ENCODE assay signal across 12 cellular contexts in the genomic region with DNA sequence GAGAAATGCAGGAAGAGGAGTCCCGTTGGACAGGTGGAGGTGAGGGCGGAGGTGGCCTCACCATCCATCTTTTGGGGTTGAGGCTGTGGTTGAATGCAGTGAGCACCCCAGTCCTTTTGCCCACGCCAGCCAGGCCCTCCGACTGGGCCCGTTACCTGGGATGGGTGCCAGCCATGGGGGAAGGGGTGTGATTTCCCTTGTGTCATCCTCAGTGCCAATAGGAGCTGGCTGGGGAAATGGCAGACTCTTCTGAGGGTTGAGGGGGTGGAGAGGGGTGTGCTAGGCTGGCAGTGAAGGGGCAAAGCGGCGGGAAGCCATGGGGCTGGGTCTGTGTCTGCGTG. TPM values are rescaled to one million over a fixed set of nuclear protein-coding genes. Genes with fewer than 3 reads are reported as not detected.
DNase-seq lines count a peak whose midpoint lies in the region; ATAC-seq and TF ChIP-seq lines count a peak whose summit lies in the region.
"Had no signal": no experiment of that assay in that cellular context is flagged by ENCODE, and none has a peak within 500 bp of the region (broad histone marks: within the 10 kb centered on the region; RNA-seq: fewer than 3 reads in every experiment).

No MANE protein-coding gene starts in this region.

- peak overlapping the region; percentile 65 for H3K4me3 ChIP-seq in left ventricle myocardium inferior
- peak overlapping the region; percentile 44 for H3K4me3 ChIP-seq in choroid plexus epithelial cell (ENCODE audit: low read depth, low read length)
- H3K4me3 ChIP-seq in neuronal stem cell (ENCODE audit: low read length in 2 of 2), result no peak overlapping the region

- H3K79me1 ChIP-seq in neuronal stem cell (ENCODE audit: low read depth, low read length), result peaks cover 4% of the 10 kb centered on the region

- TF ChIP-seq CTCF in left ventricle myocardium inferior (IDR thresholded peaks at IDR 0.05; ENCODE audit: borderline replicate concordance), result no peak
- TF ChIP-seq CTCF in choroid plexus epithelial cell (conservative IDR thresholded peaks at IDR 0.05; ENCODE audit: low read depth, low read length), result no peak

- peak overlapping the region; percentile 79 for H3K9ac ChIP-seq in neuronal stem cell (ENCODE audit: low read depth, low read length, poor library complexity)

- peak overlapping the region; percentile 69 for H3K4ac ChIP-seq in neuronal stem cell (ENCODE audit: low read length)

- H3K27ac ChIP-seq in left ventricle myocardium inferior (replicated peaks) (no peak overlapping the region), neuronal stem cell (replicated peaks; ENCODE audit: low read length) (no peak overlapping the region)

- H3K18ac ChIP-seq in neuronal stem cell (ENCODE audit: low read length), result peak overlapping the region; percentile 91

- H3K4me1 ChIP-seq in left ventricle myocardium inferior (peaks cover 34% of the 10 kb centered on the region), neuronal stem cell (ENCODE audit: control insufficient read depth in 2 of 2, insufficient read depth in 1 of 2, low read depth in 1 of 2, low read length in 2 of 2) (peaks cover 9 to 20% of the 10 kb centered on the region in 2 donors)

- H2AK5ac ChIP-seq in neuronal stem cell (ENCODE audit: low read depth, low read length), result peak overlapping the region; percentile 59

- H2BK120ac ChIP-seq in neuronal stem cell (ENCODE audit: low read depth, low read length), result peak overlapping the region; percentile 50

- peak overlapping the region; percentile 70 for H4K8ac ChIP-seq in neuronal stem cell (ENCODE audit: low read depth, low read length)

- peak overlapping the region; percentile 90 for H3K23ac ChIP-seq in neuronal stem cell (ENCODE audit: low read depth, low read length, poor library complexity)

- ATAC-seq in Right ventricle myocardium superior (ENCODE audit: poor library complexity), result no peak
- ATAC-seq in GM21526 (IDR thresholded peaks at IDR 0.05; ENCODE audit: low FRiP score, unreplicated experiment), result no peak

- DNase-seq in left ventricle myocardium inferior (no peak), Right ventricle myocardium superior (no peak), choroid plexus epithelial cell (ENCODE audit: low read depth) (no peak), neuronal stem cell (ENCODE audit: low spot score) (no peak), DMS79 treated with DMSO at 0.1 percent for 48 hours (lab: John Stamatoyannopoulos, UW) (no peak), mesenteric fat pad (ENCODE audit: low spot score) (no peak), NCI-H1436 (lab: John Stamatoyannopoulos, UW) (no peak)
- DNase-seq: activated CD4-positive, alpha-beta T cell treated with anti-CD3 and anti-CD28 coated beads for 1 hour; NCI-H2029 treated with DMSO at 0.1 percent for 48 hours had no signal

- no peaks in the 10 kb centered on the region for H3K36me3 ChIP-seq in left ventricle myocardium inferior
- H3K36me3 ChIP-seq in neuronal stem cell (replicated peaks in 1 of 2; ENCODE audit: control insufficient read depth in 2 of 2, insufficient read depth in 2 of 2, low read length in 2 of 2), result no peaks in the 10 kb centered on the region

- intact Hi-C loops in left ventricle myocardium inferior (cut with micrococcal nuclease) (no loop called here), Right ventricle myocardium superior (cut with DNase I) (no loop called here)

- peaks cover 57% of the 10 kb centered on the region for H3K27me3 ChIP-seq in left ventricle myocardium inferior (ENCODE audit: low read depth)
- peaks cover 5 to 87% (median 50%) of the 10 kb centered on the region in 3 experiments for H3K27me3 ChIP-seq in neuronal stem cell (ENCODE audit: control insufficient read depth in 3 of 3, insufficient read depth in 3 of 3, low read depth in 1 of 3, low read length in 3 of 3)

- H3K9me3 ChIP-seq in left ventricle myocardium inferior (replicated peaks) (no peaks in the 10 kb centered on the region), neuronal stem cell (replicated peaks in 1 of 2; ENCODE audit: control insufficient read depth in 2 of 2, insufficient read depth in 1 of 2, low read depth in 1 of 2, low read length in 2 of 2) (no peaks in the 10 kb centered on the region)

- H4K91ac ChIP-seq in neuronal stem cell (ENCODE audit: low read depth, low read length, poor library complexity), result no peak overlapping the region

- peak overlapping the region; percentile 92 for H3K14ac ChIP-seq in neuronal stem cell (ENCODE audit: low read length)

- H2BK15ac ChIP-seq in neuronal stem cell (ENCODE audit: low read length), result peak overlapping the region; percentile 99

- peak overlapping the region; percentile 68 for H2BK5ac ChIP-seq in neuronal stem cell (ENCODE audit: low read length)

- no CpG with 5 or more reads among the region's 8 CpGs for WGBS in neuronal stem cell (ENCODE audit: extremely low coverage in 2 of 2, insufficient read length in 2 of 2, insufficient replicate concordance in 1 of 2), 2 donors

- H2BK12ac ChIP-seq in neuronal stem cell (ENCODE audit: low read length), result peak overlapping the region; percentile 79

- peak overlapping the region; percentile 77 for H2AFZ ChIP-seq in neuronal stem cell (ENCODE audit: low read length)

- no peak overlapping the region for H3K4me2 ChIP-seq in neuronal stem cell (ENCODE audit: insufficient read depth, low read length, poor library complexity, severe bottlenecking)

RNA-seq across cellular contexts. Expression of gene KCNH3, which starts 9.6 kb away (rescaled TPM):
- total RNA-seq in left ventricle myocardium inferior (0.41 TPM), Right ventricle myocardium superior (0.16 TPM), mesenteric fat pad (0.19 TPM)
- 0.36 TPM for polyA plus RNA-seq in neuronal stem cell (2013, experiment 1 of 2)
- polyA plus RNA-seq in neuronal stem cell (2013, experiment 2 of 2), result 0.40 TPM

RNA-seq across cellular contexts. Expression of gene MCRS1, which starts 19.5 kb away (rescaled TPM):
- total RNA-seq in left ventricle myocardium inferior (97.9 TPM), Right ventricle myocardium superior (83.0 TPM), mesenteric fat pad (35.1 TPM)
- 68.8 TPM for polyA plus RNA-seq in neuronal stem cell (2013, experiment 1 of 2)
- polyA plus RNA-seq in neuronal stem cell (2013, experiment 2 of 2), result 67.4 TPM

RNA-seq across cellular contexts. Expression of gene FAM186B, which starts 57.0 kb away (rescaled TPM):
- total RNA-seq in left ventricle myocardium inferior (0.33 TPM), Right ventricle myocardium superior (0.46 TPM), mesenteric fat pad (0.55 TPM)
- polyA plus RNA-seq in neuronal stem cell (2013, experiment 1 of 2), result 0.18 TPM
- 0.14 TPM for polyA plus RNA-seq in neuronal stem cell (2013, experiment 2 of 2)
- total RNA-seq: CD4-positive, CD25-positive, alpha-beta regulatory T cell; RPMI7951 had no signal

Comparison
In these comparisons a context has a peak if more than half of its experiments do, and no peak if none do; other contexts are left out.
1. H3K4me3 ChIP-seq: peak in left ventricle myocardium inferior (single experiment) and choroid plexus epithelial cell (single experiment); none in neuronal stem cell (0 of 2).